ENCODE assay signal across 1 cellular context in the genomic region with DNA sequence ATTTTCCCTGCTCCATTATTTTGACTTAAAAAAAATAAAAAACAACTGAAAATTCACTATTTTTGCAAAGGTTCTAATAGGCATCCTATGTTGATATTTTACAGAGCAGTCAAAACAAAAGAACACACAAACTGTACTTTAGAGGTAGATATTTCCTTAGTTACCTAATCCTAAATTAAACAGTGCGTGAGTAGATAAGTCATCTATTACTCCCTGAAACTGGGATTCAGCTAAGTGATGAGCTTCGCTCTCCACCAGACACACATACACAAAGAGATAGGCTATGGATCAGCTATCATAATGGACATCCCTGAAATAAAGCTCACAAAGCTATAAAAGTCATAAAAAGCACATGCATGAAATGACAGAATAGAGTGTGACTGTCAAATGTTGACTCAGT.
TF ChIP-seq lines count a peak whose summit lies in the region.

No MANE protein-coding gene starts in this region.

TF ChIP-seq in HepG2, 621 proteins besides CTCF, POLR2A, EP300 and RAD21 (continued from another document):
- TF ChIP-seq, protein P1, sequence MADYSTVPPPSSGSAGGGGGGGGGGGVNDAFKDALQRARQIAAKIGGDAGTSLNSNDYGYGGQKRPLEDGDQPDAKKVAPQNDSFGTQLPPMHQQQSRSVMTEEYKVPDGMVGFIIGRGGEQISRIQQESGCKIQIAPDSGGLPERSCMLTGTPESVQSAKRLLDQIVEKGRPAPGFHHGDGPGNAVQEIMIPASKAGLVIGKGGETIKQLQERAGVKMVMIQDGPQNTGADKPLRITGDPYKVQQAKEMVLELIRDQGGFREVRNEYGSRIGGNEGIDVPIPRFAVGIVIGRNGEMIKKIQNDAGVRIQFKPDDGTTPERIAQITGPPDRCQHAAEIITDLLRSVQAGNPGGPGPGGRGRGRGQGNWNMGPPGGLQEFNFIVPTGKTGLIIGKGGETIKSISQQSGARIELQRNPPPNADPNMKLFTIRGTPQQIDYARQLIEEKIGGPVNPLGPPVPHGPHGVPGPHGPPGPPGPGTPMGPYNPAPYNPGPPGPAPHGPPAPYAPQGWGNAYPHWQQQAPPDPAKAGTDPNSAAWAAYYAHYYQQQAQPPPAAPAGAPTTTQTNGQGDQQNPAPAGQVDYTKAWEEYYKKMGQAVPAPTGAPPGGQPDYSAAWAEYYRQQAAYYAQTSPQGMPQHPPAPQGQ (CRISPR knock-in tag; IDR thresholded peaks at IDR 0.05; ENCODE audit: borderline replicate concordance): no peak
- TF ChIP-seq, protein P2, sequence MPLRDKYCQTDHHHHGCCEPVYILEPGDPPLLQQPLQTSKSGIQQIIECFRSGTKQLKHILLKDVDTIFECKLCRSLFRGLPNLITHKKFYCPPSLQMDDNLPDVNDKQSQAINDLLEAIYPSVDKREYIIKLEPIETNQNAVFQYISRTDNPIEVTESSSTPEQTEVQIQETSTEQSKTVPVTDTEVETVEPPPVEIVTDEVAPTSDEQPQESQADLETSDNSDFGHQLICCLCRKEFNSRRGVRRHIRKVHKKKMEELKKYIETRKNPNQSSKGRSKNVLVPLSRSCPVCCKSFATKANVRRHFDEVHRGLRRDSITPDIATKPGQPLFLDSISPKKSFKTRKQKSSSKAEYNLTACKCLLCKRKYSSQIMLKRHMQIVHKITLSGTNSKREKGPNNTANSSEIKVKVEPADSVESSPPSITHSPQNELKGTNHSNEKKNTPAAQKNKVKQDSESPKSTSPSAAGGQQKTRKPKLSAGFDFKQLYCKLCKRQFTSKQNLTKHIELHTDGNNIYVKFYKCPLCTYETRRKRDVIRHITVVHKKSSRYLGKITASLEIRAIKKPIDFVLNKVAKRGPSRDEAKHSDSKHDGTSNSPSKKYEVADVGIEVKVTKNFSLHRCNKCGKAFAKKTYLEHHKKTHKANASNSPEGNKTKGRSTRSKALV (CRISPR knock-in tag; IDR thresholded peaks at IDR 0.05): no peak
- TF ChIP-seq, protein P3, sequence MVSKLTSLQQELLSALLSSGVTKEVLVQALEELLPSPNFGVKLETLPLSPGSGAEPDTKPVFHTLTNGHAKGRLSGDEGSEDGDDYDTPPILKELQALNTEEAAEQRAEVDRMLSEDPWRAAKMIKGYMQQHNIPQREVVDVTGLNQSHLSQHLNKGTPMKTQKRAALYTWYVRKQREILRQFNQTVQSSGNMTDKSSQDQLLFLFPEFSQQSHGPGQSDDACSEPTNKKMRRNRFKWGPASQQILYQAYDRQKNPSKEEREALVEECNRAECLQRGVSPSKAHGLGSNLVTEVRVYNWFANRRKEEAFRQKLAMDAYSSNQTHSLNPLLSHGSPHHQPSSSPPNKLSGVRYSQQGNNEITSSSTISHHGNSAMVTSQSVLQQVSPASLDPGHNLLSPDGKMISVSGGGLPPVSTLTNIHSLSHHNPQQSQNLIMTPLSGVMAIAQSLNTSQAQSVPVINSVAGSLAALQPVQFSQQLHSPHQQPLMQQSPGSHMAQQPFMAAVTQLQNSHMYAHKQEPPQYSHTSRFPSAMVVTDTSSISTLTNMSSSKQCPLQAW (CRISPR knock-in tag; IDR thresholded peaks at IDR 0.05): no peak
- TF ChIP-seq YEATS4 (CRISPR knock-in tag; IDR thresholded peaks at IDR 0.05; ENCODE audit: borderline replicate concordance) (no peak), TEAD2 (CRISPR knock-in tag; IDR thresholded peaks at IDR 0.05) (no peak)
